Comparison of ENCODE assay signal across 1 cellular context in genomic region chr16:85321856-85322271, GRCh38.
A peak's percentile ranks its signal among the peaks of the same experiment; 100 is the strongest.
TF ChIP-seq lines count a peak whose summit lies in the region.

No MANE protein-coding gene starts in this region.

TF ChIP-seq in liver, 16 proteins besides CTCF, POLR2A, EP300 and RAD21 (continued from another document):
- no peak for TF ChIP-seq ZBTB33 (IDR thresholded peaks at IDR 0.05)
- no peak for TF ChIP-seq ATF3 (IDR thresholded peaks at IDR 0.05)
- peak; percentile 6 for TF ChIP-seq FOXA1 (IDR thresholded peaks at IDR 0.05)
- peak in 1 of 2 donors; percentile 36 for TF ChIP-seq GABPA (IDR thresholded peaks at IDR 0.05 in 1 of 2, conservative IDR thresholded peaks at IDR 0.05 in 1 of 2)
- TF ChIP-seq HNF4G (IDR thresholded peaks at IDR 0.05) = peak; percentile 43
- TF ChIP-seq HNF4A (conservative IDR thresholded peaks at IDR 0.05) = peak; percentile 83 to 89
- TF ChIP-seq FOXA2 (IDR thresholded peaks at IDR 0.05) = peak; percentile 51
